In genomic region chr19:6869151-6869882, GRCh38 we compare ENCODE assay signal across 4 cellular contexts. TPM values are rescaled to one million over a fixed set of nuclear protein-coding genes. Genes with fewer than 3 reads are reported as not detected.
"Had no signal": no experiment of that assay in that cellular context is flagged by ENCODE, and none has a peak within 500 bp of the region (broad histone marks: within the 10 kb centered on the region; RNA-seq: fewer than 3 reads in every experiment).

No MANE protein-coding gene starts in this region.

RNA-seq across cellular contexts. Expression of gene ADGRE1, which starts 18.1 kb away (rescaled TPM):
- total RNA-seq: LHCN-M2, MCF 10A, PC-3, SJCRH30 had no signal
